In the genomic region with DNA sequence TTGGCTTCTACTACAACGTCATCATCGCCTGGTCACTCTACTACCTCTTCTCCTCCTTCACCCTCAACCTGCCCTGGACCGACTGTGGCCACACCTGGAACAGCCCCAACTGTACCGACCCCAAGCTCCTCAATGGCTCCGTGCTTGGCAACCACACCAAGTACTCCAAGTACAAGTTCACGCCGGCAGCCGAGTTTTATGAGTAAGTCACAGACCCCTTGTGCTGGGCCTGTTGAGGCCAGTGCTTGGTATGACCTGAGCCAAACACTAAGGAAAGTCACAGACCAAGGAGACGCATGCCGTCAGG, we compare ENCODE assay signal across 19 cellular contexts. TPM values are rescaled to one million over a fixed set of nuclear protein-coding genes. Genes with fewer than 3 reads are reported as not detected.
DNase-seq lines count a peak whose midpoint lies in the region; ATAC-seq, FAIRE-seq and TF ChIP-seq lines count a peak whose summit lies in the region.
"Had no signal": no experiment of that assay in that cellular context is flagged by ENCODE, and none has a peak within 500 bp of the region (broad histone marks: within the 10 kb centered on the region; RNA-seq: fewer than 3 reads in every experiment).

No MANE protein-coding gene starts in this region.

- no peaks in the 10 kb centered on the region for H3K36me3 Mint-ChIP-seq in WTC11
- no peaks in the 10 kb centered on the region for H3K36me3 Mint-ChIP-seq in activated CD8-positive, alpha-beta T cell treated with anti-CD3 and anti-CD28 coated beads, Interleukin-2, amount 10 ng/mL, durations not matched to agents 7 days and 5 days (ENCODE audit: low read depth)
- H3K36me3 Mint-ChIP-seq: CD4-positive, CD25-positive, alpha-beta regulatory T cell; CD8-positive, alpha-beta memory T cell had no signal

- no peak overlapping the region for H3K4me2 ChIP-seq in H1 (ENCODE audit: insufficient read depth in 1 of 2, low read depth in 2 of 2, low read length in 2 of 2)

- no peak overlapping the region for H4K5ac ChIP-seq in H1 (ENCODE audit: insufficient read length, low read depth, low read length)

- POLR2A ChIA-PET in H1 (lab: Charles Lee; ENCODE audit: partially characterized antibody) (no interaction called here), WTC11 (lab: Charles Lee) (no interaction called here)
- POLR2A ChIA-PET in activated CD8-positive, alpha-beta T cell treated with anti-CD3 and anti-CD28 coated beads, Interleukin-2, amount 10 ng/mL, durations not matched to agents 7 days and 5 days (lab: Charles Lee) = no interaction called here

- peaks cover 8% of the 10 kb centered on the region; the same call in 1 of the 2 replicates for H3K9me3 Mint-ChIP-seq in WTC11
- H3K9me3 Mint-ChIP-seq in activated CD8-positive, alpha-beta T cell treated with anti-CD3 and anti-CD28 coated beads, Interleukin-2, amount 10 ng/mL, durations not matched to agents 7 days and 5 days (ENCODE audit: insufficient read depth) = no peaks in the 10 kb centered on the region
- H3K9me3 Mint-ChIP-seq: CD8-positive, alpha-beta memory T cell; H9 had no signal

- H3K4me1 ChIP-seq in ACC112 (ENCODE audit: control insufficient read depth, insufficient read depth, low read length, unreplicated experiment) (peaks cover 9% of the 10 kb centered on the region), H1 (replicated peaks in 1 of 4; ENCODE audit: control insufficient read depth in 3 of 4, insufficient read depth in 4 of 4, low read length in 3 of 4) (peaks cover 2 to 11% (median 5%) of the 10 kb centered on the region in 4 experiments; a peak in 5 of 7 replicates)

- H2BK15ac ChIP-seq in H1 (ENCODE audit: low read length) = no peak overlapping the region

- peak; percentile 14 for ATAC-seq in sciatic nerve
- no peak for ATAC-seq in WTC11
- ATAC-seq in activated CD8-positive, alpha-beta T cell treated with anti-CD3 and anti-CD28 coated beads, Interleukin-2, amount 10 ng/mL, durations not matched to agents 7 days and 5 days = no peak
- ATAC-seq: GM12878, HepG2 had no signal

- H3K36me3 ChIP-seq in ACC112 (ENCODE audit: insufficient read depth, low read length) (no peaks in the 10 kb centered on the region), H1 (ENCODE audit: control insufficient read depth in 2 of 4, insufficient read depth in 4 of 4, low read length in 3 of 4) (no peaks in the 10 kb centered on the region)

- FAIRE-seq in H1 (lab: Jason Lieb, UNC) (no peak), urothelium cell line (lab: Jason Lieb, UNC) (peak; percentile 5)
- FAIRE-seq: GM12878, HepG2 had no signal

- H3K4me1 Mint-ChIP-seq in WTC11 = peaks cover 15% of the 10 kb centered on the region
- H3K4me1 Mint-ChIP-seq in activated CD8-positive, alpha-beta T cell treated with anti-CD3 and anti-CD28 coated beads, Interleukin-2, amount 10 ng/mL, durations not matched to agents 7 days and 5 days (ENCODE audit: low read depth) = no peaks in the 10 kb centered on the region
- H3K4me1 Mint-ChIP-seq: CD4-positive, CD25-positive, alpha-beta regulatory T cell; CD8-positive, alpha-beta memory T cell had no signal

- H2BK5ac ChIP-seq in H1 (ENCODE audit: low read depth, low read length) = no peak overlapping the region

- no peak overlapping the region for H2BK12ac ChIP-seq in H1 (ENCODE audit: low read depth, low read length)

- no peak overlapping the region; the same call in 1 of the 2 replicates for H4K8ac ChIP-seq in H1 (ENCODE audit: extremely low read depth, insufficient read depth, low read length)

- H3K27ac ChIP-seq in ACC112 (ENCODE audit: low read depth, low read length) (peak overlapping the region; percentile 13; the same call in 1 of the 2 replicates), H1 (ENCODE audit: low read depth, low read length) (no peak overlapping the region)

- H3K27ac Mint-ChIP-seq in WTC11 = no peak overlapping the region
- H3K27ac Mint-ChIP-seq in activated CD8-positive, alpha-beta T cell treated with anti-CD3 and anti-CD28 coated beads, Interleukin-2, amount 10 ng/mL, durations not matched to agents 7 days and 5 days = no peak overlapping the region
- H3K27ac Mint-ChIP-seq: CD4-positive, CD25-positive, alpha-beta regulatory T cell; CD8-positive, alpha-beta memory T cell; H9 had no signal

- no peak overlapping the region for H3K56ac ChIP-seq in H1 (replicated peaks; ENCODE audit: insufficient read length, low read depth, low read length)

- CTCF ChIA-PET in H1 (lab: Charles Lee; ENCODE audit: partially characterized antibody) = interaction anchor here (1.3 to 2.1 kb wide), 3 partner anchors 12 to 207 kb away, joined by 3 to 10 read pairs (median 6); no protein-coding TSS in a partner anchor
- CTCF ChIA-PET in WTC11 (lab: Charles Lee) = interaction anchor here (1.0 to 1.8 kb wide), 3 partner anchors 11 to 207 kb away, joined by 3 to 11 read pairs (median 3); no protein-coding TSS in a partner anchor
- CTCF ChIA-PET in activated CD8-positive, alpha-beta T cell treated with anti-CD3 and anti-CD28 coated beads, Interleukin-2, amount 10 ng/mL, durations not matched to agents 7 days and 5 days (lab: Charles Lee) = no interaction called here

- H3K27me3 ChIP-seq in ACC112 (ENCODE audit: insufficient read depth, low read length) (peaks cover 9% of the 10 kb centered on the region; the same call in 1 of the 2 replicates), H1 (replicated peaks in 1 of 4; ENCODE audit: control insufficient read depth in 3 of 4, extremely low read depth in 1 of 4, insufficient read depth in 3 of 4, low read length in 3 of 4) (no peaks in the 10 kb centered on the region)
- H3K27me3 ChIP-seq: BE2C had no signal

- WGBS in H1 (ENCODE audit: extremely low coverage in 1 of 2, insufficient coverage in 1 of 2, insufficient read length in 1 of 2, insufficient replicate concordance in 2 of 2, low coverage in 1 of 2, low lambda C conversion rate in 2 of 2, missing lambda C conversion rate in 1 of 2), 2 experiments = 93% methylated on average over 10 of the region's 10 CpGs; no CpG with 5 or more reads in 1 of the 2 experiments

- H3K79me1 ChIP-seq in H1 (ENCODE audit: low read depth, low read length) = no peaks in the 10 kb centered on the region

- H3K27me3 Mint-ChIP-seq in WTC11 (ENCODE audit: low read depth) = peaks cover 2% of the 10 kb centered on the region; the same call in 1 of the 2 replicates
- H3K27me3 Mint-ChIP-seq in activated CD8-positive, alpha-beta T cell treated with anti-CD3 and anti-CD28 coated beads, Interleukin-2, amount 10 ng/mL, durations not matched to agents 7 days and 5 days (ENCODE audit: low read depth) = no peaks in the 10 kb centered on the region
- H3K27me3 Mint-ChIP-seq: CD4-positive, CD25-positive, alpha-beta regulatory T cell had no signal

- no peaks in the 10 kb centered on the region; the same call in 1 of the 2 replicates for H3K23me2 ChIP-seq in H1 (ENCODE audit: low read depth, low read length)

- intact Hi-C loops in sciatic nerve (cut with DNase I) = no loop called here

- no peak overlapping the region for H3K4me3 Mint-ChIP-seq in WTC11
- no peak overlapping the region for H3K4me3 Mint-ChIP-seq in activated CD8-positive, alpha-beta T cell treated with anti-CD3 and anti-CD28 coated beads, Interleukin-2, amount 10 ng/mL, durations not matched to agents 7 days and 5 days
- H3K4me3 Mint-ChIP-seq: CD4-positive, CD25-positive, alpha-beta regulatory T cell; CD8-positive, alpha-beta memory T cell; H9 had no signal

- TF ChIP-seq RAD21 in H1 (IDR thresholded peaks at IDR 0.05 in 1 of 2, conservative IDR thresholded peaks at IDR 0.05 in 1 of 2; ENCODE audit: low read depth in 2 of 2, low read length in 2 of 2) = no peak

- no peak overlapping the region for H3K14ac ChIP-seq in H1 (ENCODE audit: insufficient read length)

- no peak overlapping the region for H4K91ac ChIP-seq in H1 (replicated peaks; ENCODE audit: insufficient read length, low read length)

- TF ChIP-seq POLR2A in H1 (IDR thresholded peaks at IDR 0.05; ENCODE audit: control extremely low read depth in 1 of 2, low read depth in 2 of 2, low read length in 2 of 2) = no peak

- H2AFZ ChIP-seq in ACC112 (ENCODE audit: low read length, unreplicated experiment) (no peak overlapping the region), H1 (ENCODE audit: low read length) (no peak overlapping the region)

- no peak overlapping the region for H3K9ac ChIP-seq in H1 (replicated peaks in 1 of 4; ENCODE audit: extremely low read depth in 1 of 4, low read depth in 3 of 4, low read length in 3 of 4)

- H4K20me1 ChIP-seq in H1 (replicated peaks in 1 of 2; ENCODE audit: control insufficient read depth in 1 of 2, insufficient read depth in 2 of 2, low read length in 2 of 2) = no peaks in the 10 kb centered on the region

- H3K18ac ChIP-seq in H1 (ENCODE audit: extremely low read depth, low read length) = no peak overlapping the region

- no peak for TF ChIP-seq CTCF in H1 (IDR thresholded peaks at IDR 0.05; ENCODE audit: control extremely low read depth in 1 of 3, insufficient read depth in 1 of 3, low read depth in 1 of 3, low read length in 3 of 3)
- no peak for TF ChIP-seq CTCF in WTC11 (IDR thresholded peaks at IDR 0.05)

- H3K4me3 ChIP-seq in ACC112 (ENCODE audit: low read depth, low read length) (no peak overlapping the region), H1 (ENCODE audit: extremely low read depth in 1 of 4, insufficient read depth in 2 of 4, low read depth in 3 of 4, low read length in 4 of 4) (no peak overlapping the region)
- H3K4me3 ChIP-seq: GM12878 had no signal

- H3K79me2 ChIP-seq in ACC112 (ENCODE audit: control insufficient read depth, insufficient read depth, low read length, unreplicated experiment) (no peaks in the 10 kb centered on the region), H1 (ENCODE audit: control insufficient read depth in 1 of 2, insufficient read depth in 2 of 2, low read length in 2 of 2) (no peaks in the 10 kb centered on the region)

- 0 out of 2 replicates have a peak overlapping the region, but pooled peaks have one; percentile 14 for H2AK5ac ChIP-seq in H1 (ENCODE audit: low read depth, low read length)

- DNase-seq in H1 (ENCODE audit: low read depth in 1 of 2, low spot score in 2 of 2) (no peak), sciatic nerve (ENCODE audit: low spot score) (no peak), urothelium cell line (ENCODE audit: low spot score) (no peak), WTC11 (ENCODE audit: low spot score) (no peak)
- DNase-seq in activated CD8-positive, alpha-beta T cell treated with anti-CD3 and anti-CD28 coated beads, Interleukin-2, amount 10 ng/mL, durations not matched to agents 7 days and 5 days = no peak
- DNase-seq: ACHN; C1 segment of cervical spinal cord; CD4-positive, CD25-positive, alpha-beta regulatory T cell; CD8-positive, alpha-beta memory T cell; COR-L47; DMS 273 treated with DMSO at 0.1 percent for 48 hours; DND-41; GOT3; H9 had no signal

- H3K4ac ChIP-seq in H1 (replicated peaks; ENCODE audit: insufficient read length, low read depth, low read length) = no peak overlapping the region

- no peak for TF ChIP-seq EP300 in H1 (IDR thresholded peaks at IDR 0.05; ENCODE audit: borderline replicate concordance in 1 of 2, low read depth in 2 of 2, low read length in 2 of 2)

- H3K23ac ChIP-seq in H1 (ENCODE audit: insufficient read length) = no peak overlapping the region

- no peak overlapping the region for H2BK20ac ChIP-seq in H1 (ENCODE audit: low read length)

- H2BK120ac ChIP-seq in H1 (replicated peaks; ENCODE audit: low read depth, low read length) = no peak overlapping the region

- no peaks in the 10 kb centered on the region for H3K9me3 ChIP-seq in H1 (ENCODE audit: insufficient read depth in 2 of 2, low read depth in 1 of 2, low read length in 1 of 2)
- H3K9me3 ChIP-seq: BE2C had no signal

RNA-seq across cellular contexts. Expression of a gene that starts 16.1 kb away (rescaled TPM):
- total RNA-seq in H1 (2021; fragmentation: NEBNext Ultra II Directional; extraction: Animal tissue kit (Norgen Biotek cat#: 25700)) = 0.40 TPM in 1 of 2 replicates, not detected in the other
- 0.25 and 0.35 TPM in 2 replicates for polyA plus RNA-seq in H1 (2011; rRNA removed)
- 0.19 TPM for polyA plus RNA-seq in H1 (2011; cell fraction: cytosol; rRNA removed)
- polyA plus RNA-seq in H1 (2011; cell fraction: nucleus; rRNA removed) = 0.44 TPM
- 0.06 to 0.28 TPM (median 0.15 TPM) in 4 replicates for polyA plus RNA-seq in H1 (2012, experiment 1 of 2)
- polyA plus RNA-seq in H1 (2012, experiment 2 of 2) = 0.29 TPM
- 0.18 TPM for polyA plus RNA-seq in H1 (2013, experiment 1 of 2)
- 0.13 TPM for polyA plus RNA-seq in H1 (2013, experiment 2 of 2)
- polyA minus RNA-seq in H1 (2011; rRNA and poly(A)+ RNA removed) = 0.41 and 0.59 TPM in 2 replicates
- polyA minus RNA-seq in H1 (2011; cell fraction: cytosol; rRNA and poly(A)+ RNA removed) = not detected
- polyA minus RNA-seq in H1 (2011; cell fraction: nucleus; rRNA and poly(A)+ RNA removed) = not detected
- total RNA-seq in sciatic nerve = 1.1 TPM
- 0.16 to 0.30 TPM (median 0.20 TPM) in 3 replicates for total RNA-seq in WTC11 (2021)
- total RNA-seq in activated CD8-positive, alpha-beta T cell treated with anti-CD3 and anti-CD28 coated beads, Interleukin-2, amount 10 ng/mL, durations not matched to agents 7 days and 5 days = not detected
- total RNA-seq: CD4-positive, CD25-positive, alpha-beta regulatory T cell; CD8-positive, alpha-beta memory T cell; G401; GM12878 had no signal
- polyA plus RNA-seq: CD4-positive, CD25-positive, alpha-beta regulatory T cell; CD8-positive, alpha-beta memory T cell; GM12878 had no signal
